ENCODE assay signal across 17 cellular contexts in genomic region chr9:136339958-136340310, GRCh38. TPM values are rescaled to one million over a fixed set of nuclear protein-coding genes. Genes with fewer than 3 reads are reported as not detected.
DNase-seq lines count a peak whose midpoint lies in the region; ATAC-seq, FAIRE-seq and TF ChIP-seq lines count a peak whose summit lies in the region.
"Had no signal": no experiment of that assay in that cellular context is flagged by ENCODE, and none has a peak within 500 bp of the region (broad histone marks: within the 10 kb centered on the region; RNA-seq: fewer than 3 reads in every experiment).

No MANE protein-coding gene starts in this region.

- H3K36me3 ChIP-seq in HepG2 (replicated peaks in 1 of 2; ENCODE audit: control insufficient read depth in 1 of 2, insufficient read depth in 2 of 2, low read length in 2 of 2) (no peaks in the 10 kb centered on the region), right lobe of liver (no peaks in the 10 kb centered on the region), body of pancreas (replicated peaks in 1 of 2; ENCODE audit: insufficient read depth in 1 of 2, low read depth in 2 of 2) (no peaks in the 10 kb centered on the region), tibial nerve (peaks cover 0 to 58% (median 0%) of the 10 kb centered on the region in 3 donors), prostate gland (peaks cover 0 to 5% of the 10 kb centered on the region in 2 donors)
- H3K36me3 ChIP-seq: HAP-1 had no signal

- no peak overlapping the region for H2AFZ ChIP-seq in HepG2 (ENCODE audit: low read length)

- intact Hi-C loops in HepG2 (cut with micrococcal nuclease; ENCODE audit: unreplicated experiment) (loop anchor here (1.0 to 5.0 kb wide), 2 partner anchors 32 to 60 kb away; partner anchors contain the start of genes CARD9 and SNAPC4), right lobe of liver (cut with DNase I) (loop anchor here in 1 of 2 donors (10.0 kb wide), 1 partner anchor 305 kb away; no protein-coding TSS in a partner anchor), body of pancreas (cut with DNase I) (loop anchor here (5.0 kb wide), 1 partner anchor 62 kb away; the partner anchor contains the start of gene SNAPC4), prostate gland (cut with DNase I) (no loop called here)

- TF ChIP-seq EP300 in HepG2 (IDR thresholded peaks at IDR 0.05; ENCODE audit: low read depth in 2 of 2, low read length in 2 of 2) (no peak), HepG2 (CRISPR knock-in tag; IDR thresholded peaks at IDR 0.05; ENCODE audit: borderline replicate concordance) (no peak), tibial nerve (IDR thresholded peaks at IDR 0.05) (no peak)

- H3K27ac ChIP-seq in HepG2 (ENCODE audit: extremely low read length, insufficient read depth, low read length) (no peak overlapping the region), right lobe of liver (no peak overlapping the region), body of pancreas (peak overlapping the region; percentile 93 to 97 (median 95)), tibial nerve (peak overlapping the region in 3 of 4 donors; percentile 46 to 93 (median 91)), prostate gland (no peak overlapping the region)

- H3K27me3 ChIP-seq in HepG2 (ENCODE audit: control insufficient read depth in 1 of 2, insufficient read depth in 2 of 2, low read length in 2 of 2) (peaks cover 4 to 20% of the 10 kb centered on the region in 2 experiments; a peak in 3 of 5 replicates), right lobe of liver (no peaks in the 10 kb centered on the region), body of pancreas (no peaks in the 10 kb centered on the region), tibial nerve (no peaks in the 10 kb centered on the region), prostate gland (replicated peaks; ENCODE audit: insufficient read depth) (no peaks in the 10 kb centered on the region)
- H3K27me3 ChIP-seq: BE2C had no signal

- in situ Hi-C loops in HepG2 (cut with HindIII; ENCODE audit: extremely low pct_ligation_motif_present, low pct_unique_long_range_greater_than_20kb): loop anchor here (25.0 kb wide), 1 partner anchor 297 kb away; no protein-coding TSS in a partner anchor

- CTCF ChIA-PET in HepG2 (lab: Yijun Ruan, JAX; ENCODE audit: low intra/inter-chr PET ratio, low total read pairs): interaction anchor here (1.3 to 2.6 kb wide), 3 partner anchors 24 to 60 kb away, joined by 10 to 18 read pairs (median 12); partner anchors contain the start of genes CARD9, DNLZ and SNAPC4

- H3K4me1 ChIP-seq in HepG2 (ENCODE audit: insufficient read depth, low read length): peaks cover 46% of the 10 kb centered on the region
- no peaks in the 10 kb centered on the region for H3K4me1 ChIP-seq in right lobe of liver
- peaks cover 58% of the 10 kb centered on the region for H3K4me1 ChIP-seq in body of pancreas
- H3K4me1 ChIP-seq in tibial nerve: peaks cover 0 to 75% (median 35%) of the 10 kb centered on the region in 4 donors
- no peaks in the 10 kb centered on the region for H3K4me1 ChIP-seq in prostate gland (replicated peaks)

- no peak for FAIRE-seq in HepG2 (lab: Jason Lieb, UNC)
- FAIRE-seq: A204.1 had no signal

- BruUV-seq in HepG2 (replicated peaks; lab: Mats Ljungman, UMichigan): no TSS peak

- ATAC-seq in HepG2 (no peak), right lobe of liver (no peak), body of pancreas (peak; percentile 0), GM18498 (IDR thresholded peaks at IDR 0.05; ENCODE audit: unreplicated experiment) (no peak)

- peak overlapping the region; percentile 48; the same call in 1 of the 2 replicates for H3K4me2 ChIP-seq in HepG2 (ENCODE audit: low read depth, low read length)

- TF ChIP-seq RAD21 in HepG2 (CRISPR knock-in tag; IDR thresholded peaks at IDR 0.05): no peak

- H4K20me1 ChIP-seq in HepG2 (ENCODE audit: insufficient read depth, low read length): no peaks in the 10 kb centered on the region

- H3K9me3 ChIP-seq in HepG2 (ENCODE audit: low read length) (no peaks in the 10 kb centered on the region), right lobe of liver (no peaks in the 10 kb centered on the region), body of pancreas (no peaks in the 10 kb centered on the region), tibial nerve (no peaks in the 10 kb centered on the region), prostate gland (no peaks in the 10 kb centered on the region)
- H3K9me3 ChIP-seq: BE2C, HAP-1 had no signal

- no peak overlapping the region; a peak in 1 of 6 replicates for H3K4me3 ChIP-seq in HepG2 (replicated peaks in 1 of 3; ENCODE audit: insufficient read depth in 1 of 3, low read depth in 2 of 3, low read length in 3 of 3)
- no peak overlapping the region for H3K4me3 ChIP-seq in right lobe of liver
- no peak overlapping the region for H3K4me3 ChIP-seq in body of pancreas
- H3K4me3 ChIP-seq in tibial nerve: no peak overlapping the region
- H3K4me3 ChIP-seq in prostate gland: no peak overlapping the region
- H3K4me3 ChIP-seq: HAP-1 had no signal

- POLR2A ChIA-PET in HepG2 (lab: Yijun Ruan, JAX): interaction anchor here (1.3 to 2.3 kb wide), 2 partner anchors 23 to 24 kb away, joined by 3 to 8 read pairs; partner anchors contain the start of gene DNLZ

- TF ChIP-seq POLR2A in HepG2 (IDR thresholded peaks at IDR 0.05; ENCODE audit: insufficient read depth in 1 of 2, low read depth in 2 of 2, low read length in 2 of 2) (no peak), right lobe of liver (IDR thresholded peaks at IDR 0.05) (no peak), body of pancreas (IDR thresholded peaks at IDR 0.05) (peak in 2 of 3 donors; percentile 35 to 40), tibial nerve (IDR thresholded peaks at IDR 0.05) (no peak), prostate gland (IDR thresholded peaks at IDR 0.05) (no peak)

- no peak for DNase-seq in HepG2 (ENCODE audit: low spot score)
- DNase-seq in right lobe of liver: no peak
- peak; percentile 61 for DNase-seq in NCI-H69 (lab: John Stamatoyannopoulos, UW)
- DNase-seq in body of pancreas: peak in 3 of 4 donors; percentile 61 to 70 (median 67)
- DNase-seq in tibial nerve (ENCODE audit: low spot score in 2 of 2): no peak
- no peak for DNase-seq in ureter (ENCODE audit: low spot score)
- DNase-seq in prostate gland (ENCODE audit: low spot score): no peak
- DNase-seq: DMS79, GDM1, GOT3 had no signal

- no peak overlapping the region for H3K9ac ChIP-seq in HepG2 (ENCODE audit: insufficient read depth, low read depth, low read length)

- TF ChIP-seq CTCF in HepG2 (CRISPR knock-in tag; IDR thresholded peaks at IDR 0.05) (no peak), right lobe of liver (IDR thresholded peaks at IDR 0.05) (no peak), body of pancreas (IDR thresholded peaks at IDR 0.05) (no peak), tibial nerve (IDR thresholded peaks at IDR 0.05) (no peak), prostate gland (IDR thresholded peaks at IDR 0.05) (no peak)

- WGBS in HepG2 (ENCODE audit: low lambda C conversion rate): 58% methylated on average over 6 of the region's 12 CpGs
- 80% methylated on average over 1 of the region's 12 CpGs for WGBS in right lobe of liver (ENCODE audit: insufficient coverage, low coverage, low lambda C conversion rate, missing lambda C conversion rate)
- 40 to 60% methylated on average over 1 to 12 of the region's 12 CpGs for WGBS in body of pancreas, 2 donors
- 57 to 81% methylated on average over 10 of the region's 12 CpGs for WGBS in tibial nerve, 2 donors
- WGBS in prostate gland: 93% methylated on average over 12 of the region's 12 CpGs

- no peaks in the 10 kb centered on the region for H3K79me2 ChIP-seq in HepG2 (ENCODE audit: insufficient read depth, low read length)

RNA-seq across cellular contexts. Expression of gene GPSM1, which starts 12.6 kb away (rescaled TPM):
- total RNA-seq in HepG2 (2016; rRNA removed; fragmentation: Illumina TruSeq; extraction: Trizol): 0.59 and 1.0 TPM in 2 replicates
- total RNA-seq in HepG2 (2016; cell fraction: cytosol; rRNA removed; fragmentation: Illumina TruSeq; extraction: Trizol; ENCODE audit: low read depth): 0.26 and 0.30 TPM in 2 replicates
- 0.55 and 1.1 TPM in 2 replicates for total RNA-seq in HepG2 (2016; cell fraction: insoluble cytoplasmic fraction; rRNA removed; fragmentation: Illumina TruSeq; extraction: Trizol)
- 0.53 and 0.72 TPM in 2 replicates for total RNA-seq in HepG2 (2016; cell fraction: membrane; rRNA removed; fragmentation: Illumina TruSeq; extraction: Trizol)
- total RNA-seq in HepG2 (2016; cell fraction: nucleus; rRNA removed; fragmentation: Illumina TruSeq; extraction: Trizol): 0.72 and 0.81 TPM in 2 replicates
- polyA plus RNA-seq in HepG2 (2011; rRNA removed): 2.4 and 3.4 TPM in 2 replicates
- polyA plus RNA-seq in HepG2 (2011; cell fraction: cytosol; rRNA removed): 1.6 and 2.7 TPM in 2 replicates
- 11.3 and 15.0 TPM in 2 replicates for polyA plus RNA-seq in HepG2 (2011; cell fraction: nucleus; rRNA removed)
- polyA plus RNA-seq in HepG2 (2012): 1.2 and 1.6 TPM in 2 replicates
- 0.28 and 0.43 TPM in 2 replicates for polyA plus RNA-seq in HepG2 (2016; cell fraction: cytosol; fragmentation: Illumina TruSeq; extraction: Trizol; ENCODE audit: low read depth)
- polyA plus RNA-seq in HepG2 (2016; cell fraction: insoluble cytoplasmic fraction; fragmentation: Illumina TruSeq; extraction: Trizol; ENCODE audit: low read depth): 0.72 and 1.2 TPM in 2 replicates
- 0.61 and 1.2 TPM in 2 replicates for polyA plus RNA-seq in HepG2 (2016; cell fraction: membrane; fragmentation: Illumina TruSeq; extraction: Trizol; ENCODE audit: low read depth)
- 3.5 and 3.8 TPM in 2 replicates for polyA plus RNA-seq in HepG2 (2016; cell fraction: nucleus; fragmentation: Illumina TruSeq; extraction: Trizol; ENCODE audit: insufficient read depth, low read depth)
- polyA minus RNA-seq in HepG2 (2011; rRNA and poly(A)+ RNA removed; ENCODE audit: low replicate concordance): 2.9 and 5.8 TPM in 2 replicates
- 1.4 and 1.6 TPM in 2 replicates for polyA minus RNA-seq in HepG2 (2011; cell fraction: cytosol; rRNA and poly(A)+ RNA removed)
- polyA minus RNA-seq in HepG2 (2011; cell fraction: nucleus; rRNA and poly(A)+ RNA removed): 1.7 TPM in 2 replicates
- total RNA-seq in right lobe of liver: 1 to 10 TPM; 1.3 to 4.8 (median 4.1) TPM
- 10 to 100 TPM; 15.8 to 23.1 TPM for total RNA-seq in body of pancreas
- 10 to 100 TPM; 28.8 to 95.1 (median 38.1) TPM for total RNA-seq in tibial nerve
- 16.6 TPM for total RNA-seq in ureter
- 10 to 100 TPM; 11.3 to 89.2 TPM for total RNA-seq in prostate gland

RNA-seq across cellular contexts. Expression of gene DNLZ, which starts 23.6 kb away (rescaled TPM):
- total RNA-seq in HepG2 (2016; rRNA removed; fragmentation: Illumina TruSeq; extraction: Trizol) (5.4 and 8.0 TPM in 2 replicates), right lobe of liver (10 to 100 TPM in 3 of 6 experiments, 1 to 10 TPM in 3; 5.0 to 26.0 (median 10.4) TPM), body of pancreas (10 to 100 TPM; 24.1 to 31.3 TPM), tibial nerve (10 to 100 TPM; 49.4 to 79.5 (median 70.8) TPM), ureter (24.9 TPM), prostate gland (10 to 100 TPM; 37.6 to 64.3 TPM)
- total RNA-seq in HepG2 (2016; cell fraction: cytosol; rRNA removed; fragmentation: Illumina TruSeq; extraction: Trizol; ENCODE audit: low read depth): 8.5 and 9.7 TPM in 2 replicates
- total RNA-seq in HepG2 (2016; cell fraction: insoluble cytoplasmic fraction; rRNA removed; fragmentation: Illumina TruSeq; extraction: Trizol): 5.7 and 10.6 TPM in 2 replicates
- 8.2 and 10.5 TPM in 2 replicates for total RNA-seq in HepG2 (2016; cell fraction: membrane; rRNA removed; fragmentation: Illumina TruSeq; extraction: Trizol)
- total RNA-seq in HepG2 (2016; cell fraction: nucleus; rRNA removed; fragmentation: Illumina TruSeq; extraction: Trizol): 2.7 and 3.8 TPM in 2 replicates
- polyA plus RNA-seq in HepG2 (2011; rRNA removed): 3.4 and 4.5 TPM in 2 replicates
- polyA plus RNA-seq in HepG2 (2011; cell fraction: cytosol; rRNA removed): 1.9 and 8.6 TPM in 2 replicates
- polyA plus RNA-seq in HepG2 (2011; cell fraction: nucleus; rRNA removed): 4.9 and 10.5 TPM in 2 replicates
- 1.9 and 2.8 TPM in 2 replicates for polyA plus RNA-seq in HepG2 (2012)
- 8.4 and 8.5 TPM in 2 replicates for polyA plus RNA-seq in HepG2 (2016; cell fraction: cytosol; fragmentation: Illumina TruSeq; extraction: Trizol; ENCODE audit: low read depth)
- polyA plus RNA-seq in HepG2 (2016; cell fraction: insoluble cytoplasmic fraction; fragmentation: Illumina TruSeq; extraction: Trizol; ENCODE audit: low read depth): 4.0 and 5.1 TPM in 2 replicates
- polyA plus RNA-seq in HepG2 (2016; cell fraction: membrane; fragmentation: Illumina TruSeq; extraction: Trizol; ENCODE audit: low read depth): 6.4 and 6.8 TPM in 2 replicates
- polyA plus RNA-seq in HepG2 (2016; cell fraction: nucleus; fragmentation: Illumina TruSeq; extraction: Trizol; ENCODE audit: insufficient read depth, low read depth): 5.5 and 7.2 TPM in 2 replicates
- polyA minus RNA-seq in HepG2 (2011; rRNA and poly(A)+ RNA removed; ENCODE audit: low replicate concordance): 0.90 and 2.5 TPM in 2 replicates
- 1.3 TPM in 1 of 2 replicates, not detected in the other for polyA minus RNA-seq in HepG2 (2011; cell fraction: cytosol; rRNA and poly(A)+ RNA removed)
- polyA minus RNA-seq in HepG2 (2011; cell fraction: nucleus; rRNA and poly(A)+ RNA removed): 2.6 and 2.8 TPM in 2 replicates

RNA-seq across cellular contexts. Expression of gene CARD9, which starts 33.5 kb away (rescaled TPM):
- total RNA-seq in HepG2 (2016; rRNA removed; fragmentation: Illumina TruSeq; extraction: Trizol) (3.6 and 7.4 TPM in 2 replicates), right lobe of liver (1 to 10 TPM in 3 of 6 experiments, under 1 TPM in 3; 0.48 to 1.6 (median 1.1) TPM), body of pancreas (1 to 10 TPM in 1 of 2 donors, under 1 TPM in 1; 0.78 to 1.3 TPM), tibial nerve (10 to 100 TPM in 1 of 4 donors, 1 to 10 TPM in 3; 3.1 to 19.8 (median 3.1) TPM), ureter (11.5 TPM), prostate gland (1 to 10 TPM; 1.5 to 3.4 TPM)
- 2.1 TPM in 2 replicates for total RNA-seq in HepG2 (2016; cell fraction: cytosol; rRNA removed; fragmentation: Illumina TruSeq; extraction: Trizol; ENCODE audit: low read depth)
- 3.4 and 7.7 TPM in 2 replicates for total RNA-seq in HepG2 (2016; cell fraction: insoluble cytoplasmic fraction; rRNA removed; fragmentation: Illumina TruSeq; extraction: Trizol)
- total RNA-seq in HepG2 (2016; cell fraction: membrane; rRNA removed; fragmentation: Illumina TruSeq; extraction: Trizol): 1.7 and 2.5 TPM in 2 replicates
- total RNA-seq in HepG2 (2016; cell fraction: nucleus; rRNA removed; fragmentation: Illumina TruSeq; extraction: Trizol): 7.9 and 8.9 TPM in 2 replicates
- polyA plus RNA-seq in HepG2 (2011; rRNA removed): 3.3 and 7.2 TPM in 2 replicates
- 1.3 and 2.2 TPM in 2 replicates for polyA plus RNA-seq in HepG2 (2011; cell fraction: cytosol; rRNA removed)
- polyA plus RNA-seq in HepG2 (2011; cell fraction: nucleus; rRNA removed): 51.0 and 60.5 TPM in 2 replicates
- polyA plus RNA-seq in HepG2 (2012): 2.6 and 4.5 TPM in 2 replicates
- polyA plus RNA-seq in HepG2 (2016; cell fraction: cytosol; fragmentation: Illumina TruSeq; extraction: Trizol; ENCODE audit: low read depth): 0.79 and 1.0 TPM in 2 replicates
- polyA plus RNA-seq in HepG2 (2016; cell fraction: insoluble cytoplasmic fraction; fragmentation: Illumina TruSeq; extraction: Trizol; ENCODE audit: low read depth): 2.6 and 5.2 TPM in 2 replicates
- 0.66 and 0.74 TPM in 2 replicates for polyA plus RNA-seq in HepG2 (2016; cell fraction: membrane; fragmentation: Illumina TruSeq; extraction: Trizol; ENCODE audit: low read depth)
- 23.4 and 24.3 TPM in 2 replicates for polyA plus RNA-seq in HepG2 (2016; cell fraction: nucleus; fragmentation: Illumina TruSeq; extraction: Trizol; ENCODE audit: insufficient read depth, low read depth)
- polyA minus RNA-seq in HepG2 (2011; rRNA and poly(A)+ RNA removed; ENCODE audit: low replicate concordance): 2.0 and 6.6 TPM in 2 replicates
- 0.62 and 0.99 TPM in 2 replicates for polyA minus RNA-seq in HepG2 (2011; cell fraction: cytosol; rRNA and poly(A)+ RNA removed)
- polyA minus RNA-seq in HepG2 (2011; cell fraction: nucleus; rRNA and poly(A)+ RNA removed): 8.3 and 8.4 TPM in 2 replicates

RNA-seq across cellular contexts. Expression of gene CCDC187, which starts 36.0 kb away (rescaled TPM):
- 0.13 TPM in 1 of 2 replicates, not detected in the other for total RNA-seq in HepG2 (2016; rRNA removed; fragmentation: Illumina TruSeq; extraction: Trizol)
- not detected in 2 replicates for total RNA-seq in HepG2 (2016; cell fraction: cytosol; rRNA removed; fragmentation: Illumina TruSeq; extraction: Trizol; ENCODE audit: low read depth)
- total RNA-seq in HepG2 (2016; cell fraction: insoluble cytoplasmic fraction; rRNA removed; fragmentation: Illumina TruSeq; extraction: Trizol): 0.09 TPM in 1 of 2 replicates, not detected in the other
- total RNA-seq in HepG2 (2016; cell fraction: membrane; rRNA removed; fragmentation: Illumina TruSeq; extraction: Trizol): 0.10 TPM in 1 of 2 replicates, not detected in the other
- total RNA-seq in HepG2 (2016; cell fraction: nucleus; rRNA removed; fragmentation: Illumina TruSeq; extraction: Trizol): 0.16 and 0.28 TPM in 2 replicates
- 0.03 and 0.09 TPM in 2 replicates for polyA plus RNA-seq in HepG2 (2011; rRNA removed)
- 0.01 and 0.03 TPM in 2 replicates for polyA plus RNA-seq in HepG2 (2011; cell fraction: cytosol; rRNA removed)
- 0.45 and 0.48 TPM in 2 replicates for polyA plus RNA-seq in HepG2 (2011; cell fraction: nucleus; rRNA removed)
- polyA plus RNA-seq in HepG2 (2012): 0.04 TPM in 1 of 2 replicates, not detected in the other
- polyA plus RNA-seq in HepG2 (2016; cell fraction: cytosol; fragmentation: Illumina TruSeq; extraction: Trizol; ENCODE audit: low read depth): not detected in 2 replicates
- polyA plus RNA-seq in HepG2 (2016; cell fraction: insoluble cytoplasmic fraction; fragmentation: Illumina TruSeq; extraction: Trizol; ENCODE audit: low read depth): not detected in 2 replicates
- 0.08 TPM in 1 of 2 replicates, not detected in the other for polyA plus RNA-seq in HepG2 (2016; cell fraction: membrane; fragmentation: Illumina TruSeq; extraction: Trizol; ENCODE audit: low read depth)
- polyA plus RNA-seq in HepG2 (2016; cell fraction: nucleus; fragmentation: Illumina TruSeq; extraction: Trizol; ENCODE audit: insufficient read depth, low read depth): 0.14 and 0.17 TPM in 2 replicates
- 0.20 and 0.49 TPM in 2 replicates for polyA minus RNA-seq in HepG2 (2011; rRNA and poly(A)+ RNA removed; ENCODE audit: low replicate concordance)
- not detected in 2 replicates for polyA minus RNA-seq in HepG2 (2011; cell fraction: cytosol; rRNA and poly(A)+ RNA removed)
- 0.39 and 0.50 TPM in 2 replicates for polyA minus RNA-seq in HepG2 (2011; cell fraction: nucleus; rRNA and poly(A)+ RNA removed)
- total RNA-seq in right lobe of liver: under 1 TPM in 3 of 6 experiments, not detected in 3; 0.09 to 0.80 (median 0.62) TPM
- total RNA-seq in body of pancreas: 1 to 10 TPM; 1.3 to 2.3 TPM
- under 1 TPM in 1 of 4 donors, not detected in 3; 0.20 TPM for total RNA-seq in tibial nerve
- 9.0 TPM for total RNA-seq in ureter
- 1 to 10 TPM in 1 of 2 donors, not detected in 1; 1.2 TPM for total RNA-seq in prostate gland
- total RNA-seq: CD4-positive, alpha-beta memory T cell; Daoy had no signal
- polyA plus RNA-seq: CD14-positive monocyte; CD4-positive, alpha-beta memory T cell had no signal

Comparison
In these comparisons a context has a peak if more than half of its experiments do, and no peak if none do; other contexts are left out.
1. DNase-seq: peak in NCI-H69 (single experiment) and body of pancreas (3 of 4); none in HepG2 (single experiment), right lobe of liver (0 of 3), tibial nerve (0 of 2), ureter (single experiment) and prostate gland (single experiment).
2. H3K27ac ChIP-seq: peak in body of pancreas (4 of 4) and tibial nerve (3 of 4); none in HepG2 (single experiment), right lobe of liver (0 of 3) and prostate gland (0 of 2).
3. POLR2A ChIP-seq: peak in body of pancreas (2 of 3); none in HepG2 (0 of 2), right lobe of liver (single experiment), tibial nerve (0 of 2) and prostate gland (single experiment).